ENCODE assay signal across 15 cellular contexts in the genomic region with DNA sequence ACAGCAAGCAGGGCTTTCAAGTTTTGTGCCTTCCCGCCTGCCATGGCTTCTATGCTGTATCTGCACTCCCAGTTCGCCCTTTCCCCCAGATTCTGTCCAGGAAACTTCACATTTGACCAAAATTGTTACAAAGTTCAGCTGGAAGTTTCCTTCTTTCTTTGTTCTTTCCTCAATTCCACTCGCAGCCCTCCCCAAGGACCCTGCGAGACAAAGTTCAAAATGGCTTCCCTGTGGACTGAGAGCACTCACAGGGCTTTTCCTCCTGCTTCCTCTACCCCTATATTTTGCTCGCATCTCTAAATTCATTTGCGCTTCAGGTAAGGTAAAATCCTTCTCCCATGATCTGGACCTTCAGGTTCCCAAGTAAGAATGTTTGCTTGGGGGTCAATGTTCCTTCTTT.
"Had no signal": no experiment of that assay in that cellular context is flagged by ENCODE, and none has a peak within 500 bp of the region (broad histone marks: within the 10 kb centered on the region; RNA-seq: fewer than 3 reads in every experiment).

No MANE protein-coding gene starts in this region.

- H3K4me1 ChIP-seq: breast epithelium, esophagus muscularis mucosa had no signal

- H3K27ac Mint-ChIP-seq: natural killer cell treated with Interleukin-12 subunit alpha and Interleukin-12 subunit beta and Interleukin-15 and Interleukin-18, amount 100 ng/mL, for 72 hours; stimulated activated naive B cell treated with anti-CD40 and anti-IgM and Interleukin-4, amounts not matched to agents 10 μg/mL and 1 μg/mL and 100 μg/mL, for 72 hours had no signal

- H3K27me3 ChIP-seq: breast epithelium, esophagus muscularis mucosa had no signal

- H3K36me3 ChIP-seq: breast epithelium, esophagus muscularis mucosa, thoracic aorta had no signal

- DNase-seq: activated CD4-positive, alpha-beta T cell treated with anti-CD3 and anti-CD28 coated beads, Interleukin-2, amount 50 U/mL, for 1 hour; activated CD4-positive, CD25-positive, alpha-beta regulatory T cell treated with anti-CD3 and anti-CD28 coated beads, Interleukin-2, amount 50 U/mL, for 72 hours; activated CD8-positive, alpha-beta memory T cell treated with anti-CD3 and anti-CD28 coated beads, Interleukin-2, amount 50 U/mL, for 4 hours; activated effector memory CD4-positive, alpha-beta T cell treated with Interleukin-2 at 50 U/mL for 16 hours; activated naive CD4-positive, alpha-beta T cell treated with anti-CD3 and anti-CD28 coated beads, Interleukin-2, amount 50 U/mL, for 16 hours; activated T-cell treated with anti-CD3 and anti-CD28 coated beads, Interleukin-2, amount 50 U/mL, for 4 hours; effector CD4-positive, alpha-beta T cell; occipital lobe; retina; stimulated activated naive B cell treated with anti-CD40 and anti-IgM and Interleukin-4, amounts not matched to agents 10 μg/mL and 1 μg/mL and 100 μg/mL, for 72 hours; T1000 had no signal

- H3K9me3 Mint-ChIP-seq: activated T-cell treated with anti-CD3 and anti-CD28 coated beads, Interleukin-2, amount 50 U/mL, for 4 hours; stimulated activated naive B cell treated with anti-CD40 and anti-IgM and Interleukin-4, amounts not matched to agents 10 μg/mL and 1 μg/mL and 100 μg/mL, for 72 hours had no signal

- H3K4me1 Mint-ChIP-seq: stimulated activated naive B cell treated with anti-CD40 and anti-IgM and Interleukin-4, amounts not matched to agents 10 μg/mL and 1 μg/mL and 100 μg/mL, for 72 hours had no signal

- H3K27me3 Mint-ChIP-seq: natural killer cell treated with Interleukin-12 subunit alpha and Interleukin-12 subunit beta and Interleukin-15 and Interleukin-18, amount 100 ng/mL, for 72 hours; stimulated activated naive B cell treated with anti-CD40 and anti-IgM and Interleukin-4, amounts not matched to agents 10 μg/mL and 1 μg/mL and 100 μg/mL, for 72 hours had no signal

- H3K27ac ChIP-seq: breast epithelium, esophagus muscularis mucosa, thoracic aorta had no signal

- H3K36me3 Mint-ChIP-seq: natural killer cell treated with Interleukin-12 subunit alpha and Interleukin-12 subunit beta and Interleukin-15 and Interleukin-18, amount 100 ng/mL, for 72 hours; stimulated activated naive B cell treated with anti-CD40 and anti-IgM and Interleukin-4, amounts not matched to agents 10 μg/mL and 1 μg/mL and 100 μg/mL, for 72 hours had no signal

- ATAC-seq: activated T-cell treated with anti-CD3 and anti-CD28 coated beads, Interleukin-2, amount 50 U/mL, for 4 hours; natural killer cell treated with Interleukin-12 subunit alpha and Interleukin-12 subunit beta and Interleukin-15 and Interleukin-18, amount 100 ng/mL, for 72 hours; stimulated activated naive B cell treated with anti-CD40 and anti-IgM and Interleukin-4, amounts not matched to agents 10 μg/mL and 1 μg/mL and 100 μg/mL, for 72 hours had no signal

- H3K9me3 ChIP-seq: breast epithelium, esophagus muscularis mucosa, thoracic aorta had no signal

- H3K4me3 ChIP-seq: breast epithelium, esophagus muscularis mucosa, thoracic aorta had no signal

- H3K4me3 Mint-ChIP-seq: activated T-cell treated with anti-CD3 and anti-CD28 coated beads, Interleukin-2, amount 50 U/mL, for 4 hours; natural killer cell treated with Interleukin-12 subunit alpha and Interleukin-12 subunit beta and Interleukin-15 and Interleukin-18, amount 100 ng/mL, for 72 hours; stimulated activated naive B cell treated with anti-CD40 and anti-IgM and Interleukin-4, amounts not matched to agents 10 μg/mL and 1 μg/mL and 100 μg/mL, for 72 hours had no signal
